In genomic region chr2:119366649-119367471, GRCh38 we compare ENCODE assay signal across 8 cellular contexts. TPM values are rescaled to one million over a fixed set of nuclear protein-coding genes. Genes with fewer than 3 reads are reported as not detected.
A peak's percentile ranks its signal among the peaks of the same experiment; 100 is the strongest.
DNase-seq lines count a peak whose midpoint lies in the region; ATAC-seq and TF ChIP-seq lines count a peak whose summit lies in the region.

Gene C2orf76, minus strand, starts transcription at chr2:119366834. Its CDS starts 26,875 bp downstream, at chr2:119339959.
Gene DBI, plus strand, starts transcription at chr2:119366977. Its CDS starts 75 bp downstream, at chr2:119367052.

- H3K4me3 ChIP-seq in BJ (ENCODE audit: low read depth, low read length) = peak within 1 kb of the TSS; percentile 88

- ATAC-seq in GM19324 (IDR thresholded peaks at IDR 0.05; ENCODE audit: low FRiP score, unreplicated experiment) = peak; percentile 99
- peak; percentile 97 for ATAC-seq in HG03469 (IDR thresholded peaks at IDR 0.05; ENCODE audit: unreplicated experiment)
- ATAC-seq in left lobe of liver = peak; percentile 88

- CTCF ChIA-PET in BJ (lab: Yijun Ruan, JAX) = interaction anchor here (0.5 to 2.0 kb wide), 3 partner anchors 11 to 65 kb away, joined by 3 to 4 read pairs (median 3); partner anchors contain the start of gene TMEM37

- H3K27me3 ChIP-seq in BJ (ENCODE audit: control insufficient read depth, insufficient read depth, low read length) = no peaks in the 10 kb centered on the region

- TF ChIP-seq CTCF in BJ (IDR thresholded peaks at IDR 0.05; ENCODE audit: insufficient read depth, low read depth, low read length) = no peak

- peak; percentile 76 for DNase-seq in BJ (ENCODE audit: low read depth)
- peak; percentile 85 for DNase-seq in NCI-H526 treated with DMSO at 0.1 percent for 48 hours (lab: John Stamatoyannopoulos, UW)
- DNase-seq in activated CD4-positive, alpha-beta T cell treated with anti-CD3 and anti-CD28 coated beads, Interleukin-2, amount 50 U/mL, for 1 hour = peak; percentile 87
- DNase-seq in dedifferentiated amniotic fluid mesenchymal stem cell (ENCODE audit: extremely low spot score) = peak; percentile 90
- peak; percentile 98 for DNase-seq in left lobe of liver (ENCODE audit: low spot score)
- DNase-seq in stimulated activated CD4-positive, alpha-beta T cell treated with anti-CD3 and anti-CD28 coated beads, Interleukin-2, amount 100 ng/mL, for 4 hours (ENCODE audit: low read depth) = peak; percentile 86

- POLR2A ChIA-PET in BJ (lab: Charles Lee) = no interaction called here

- peaks cover 8% of the 10 kb centered on the region for H3K36me3 ChIP-seq in BJ (ENCODE audit: control insufficient read depth, insufficient read depth, low read length)

RNA-seq across cellular contexts. Expression of gene C2orf76, which starts in this region (rescaled TPM):
- 7.0 and 25.0 TPM in 2 replicates for polyA plus RNA-seq in BJ (2011; rRNA removed)
- polyA minus RNA-seq in BJ (2011; rRNA and poly(A)+ RNA removed) = 0.98 and 1.8 TPM in 2 replicates
- total RNA-seq in left lobe of liver = 3.0 TPM

RNA-seq across cellular contexts. Expression of gene DBI, which starts in this region (rescaled TPM):
- 104 and 167 TPM in 2 replicates for polyA plus RNA-seq in BJ (2011; rRNA removed)
- 29.6 and 44.3 TPM in 2 replicates for polyA minus RNA-seq in BJ (2011; rRNA and poly(A)+ RNA removed)
- total RNA-seq in left lobe of liver = 194 TPM

Comparison
In these comparisons a context has a peak if more than half of its experiments do, and no peak if none do; other contexts are left out.
1. Peak in every context shown above with its lines: DNase-seq, ATAC-seq and H3K4me3 ChIP-seq.